Comparison of ENCODE assay signal across 9 cellular contexts in genomic region chr22:45242778-45243191, GRCh38.
DNase-seq lines count a peak whose midpoint lies in the region; ATAC-seq and TF ChIP-seq lines count a peak whose summit lies in the region.
"Had no signal": no experiment of that assay in that cellular context is flagged by ENCODE, and none has a peak within 500 bp of the region (broad histone marks: within the 10 kb centered on the region; RNA-seq: fewer than 3 reads in every experiment).

No MANE protein-coding gene starts in this region.

- no peaks in the 10 kb centered on the region for H3K36me3 ChIP-seq in mucosa of stomach (ENCODE audit: control insufficient read depth, insufficient read depth, low read length)

- H3K4me3 ChIP-seq in cardiac fibroblast (replicated peaks in 1 of 2; ENCODE audit: low read depth in 2 of 2, low read length in 2 of 2): no peak overlapping the region
- H3K4me3 ChIP-seq in mucosa of stomach (ENCODE audit: low read length): no peak overlapping the region

- H3K9ac ChIP-seq in mucosa of stomach (ENCODE audit: low read length): peak overlapping the region; percentile 3

- DNase-seq in COR-L47 (lab: John Stamatoyannopoulos, UW) (peak; percentile 97), NCI-H1092 treated with DMSO at 0.1 percent for 48 hours (lab: John Stamatoyannopoulos, UW) (peak; percentile 39), cardiac fibroblast (ENCODE audit: low read depth in 2 of 2) (peak; percentile 35 to 50), NCI-H1694 (lab: John Stamatoyannopoulos, UW) (no peak)
- DNase-seq in activated CD8-positive, alpha-beta memory T cell treated with anti-CD3 and anti-CD28 coated beads, Interleukin-2, amount 50 U/mL, for 48 hours: no peak

- no peak for ATAC-seq in HG02610 (IDR thresholded peaks at IDR 0.05; ENCODE audit: unreplicated experiment)
- ATAC-seq in GM21529 (IDR thresholded peaks at IDR 0.05; ENCODE audit: unreplicated experiment): no peak
- ATAC-seq: activated CD4-positive, CD25-positive, alpha-beta regulatory T cell treated with anti-CD3 and anti-CD28 coated beads, Interleukin-2, amount 50 U/mL, for 24 hours had no signal

- no peaks in the 10 kb centered on the region for H3K9me3 ChIP-seq in mucosa of stomach (ENCODE audit: control insufficient read depth, low read length)

- peaks cover 61% of the 10 kb centered on the region for H3K4me1 ChIP-seq in mucosa of stomach (ENCODE audit: control insufficient read depth, insufficient read depth, low read length)

- H3K27me3 ChIP-seq in mucosa of stomach (ENCODE audit: control insufficient read depth, insufficient read depth, low read length): no peaks in the 10 kb centered on the region

- TF ChIP-seq CTCF in cardiac fibroblast (IDR thresholded peaks at IDR 0.05; ENCODE audit: low read depth, low read length): peak; percentile 14

Comparison
In these comparisons a context has a peak if more than half of its experiments do, and no peak if none do; other contexts are left out.
1. DNase-seq: peak in COR-L47 (single experiment), NCI-H1092 treated with DMSO at 0.1 percent for 48 hours (single experiment) and cardiac fibroblast (2 of 2); none in activated CD8-positive, alpha-beta memory T cell treated with anti-CD3 and anti-CD28 coated beads, Interleukin-2, amount 50 U/mL, for 48 hours (single experiment) and NCI-H1694 (single experiment).